Comparison of ENCODE assay signal across 1 cellular context in the genomic region with DNA sequence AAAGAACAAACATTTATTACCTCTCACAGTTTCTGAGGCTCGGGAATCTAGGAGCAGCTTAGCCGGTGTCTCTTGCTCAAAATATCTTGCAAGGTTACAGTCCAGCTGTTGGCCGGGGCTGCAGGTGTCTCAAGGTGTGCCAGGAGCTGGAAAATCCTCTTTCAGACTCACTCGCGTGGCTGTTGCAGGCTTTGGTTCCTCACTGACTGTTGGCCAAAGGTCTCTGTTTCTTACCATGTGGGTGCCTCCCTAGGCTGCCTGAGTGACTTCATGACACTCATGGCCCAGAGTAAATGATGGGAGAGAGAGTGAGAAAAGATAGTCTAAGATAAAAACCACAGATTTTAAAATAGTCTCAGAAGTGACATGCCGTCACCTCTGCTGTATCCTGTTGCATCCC.
A peak's percentile ranks its signal among the peaks of the same experiment; 100 is the strongest.
TF ChIP-seq lines count a peak whose summit lies in the region.

No MANE protein-coding gene starts in this region.

TF ChIP-seq in GM12878, 131 proteins besides CTCF, POLR2A, EP300 and RAD21:
- TF ChIP-seq CBX5 (IDR thresholded peaks at IDR 0.05; ENCODE audit: low read depth) (no peak), TBL1XR1 (IDR thresholded peaks at IDR 0.05; ENCODE audit: low read depth, low read length) (no peak), RUNX3 (IDR thresholded peaks at IDR 0.05; ENCODE audit: low read length) (peak; percentile 16; the same call in 1 of the 2 replicates), PBX3 (IDR thresholded peaks at IDR 0.05; ENCODE audit: insufficient replicate concordance, low read depth, low read length) (no peak), NBN (IDR thresholded peaks at IDR 0.05) (no peak), MYB (IDR thresholded peaks at IDR 0.05; ENCODE audit: borderline replicate concordance, low read depth, low read length) (no peak), CEBPB (IDR thresholded peaks at IDR 0.05; ENCODE audit: borderline replicate concordance in 1 of 2, low read depth in 2 of 2, low read length in 2 of 2) (no peak)
